ENCODE assay signal across 8 cellular contexts in the genomic region with DNA sequence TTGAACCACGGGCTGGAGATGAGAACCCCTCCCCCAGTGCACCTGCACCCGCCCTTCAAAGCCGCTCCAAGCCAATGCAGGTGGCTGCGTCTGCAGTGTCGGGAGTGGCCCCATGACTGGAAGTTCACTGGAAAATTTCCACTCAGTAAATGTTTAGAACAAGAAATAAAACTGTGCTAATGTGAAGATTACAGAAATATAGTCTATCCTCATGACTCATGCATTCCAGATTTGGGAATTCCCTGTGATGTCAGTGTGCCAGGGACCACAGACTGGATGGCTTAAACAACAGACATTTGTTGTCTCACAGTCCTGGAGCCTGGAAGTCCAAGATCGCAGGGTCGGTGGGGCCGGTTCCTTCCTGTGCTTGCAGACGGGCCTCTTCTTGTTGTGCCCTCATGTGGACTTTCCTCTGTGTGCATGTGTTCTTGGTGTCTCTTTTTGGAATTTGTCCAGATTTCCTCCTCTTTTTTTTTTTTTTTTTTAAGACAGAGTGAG. TPM values are rescaled to one million over a fixed set of nuclear protein-coding genes. Genes with fewer than 3 reads are reported as not detected.
"Had no signal": no experiment of that assay in that cellular context is flagged by ENCODE, and none has a peak within 500 bp of the region (broad histone marks: within the 10 kb centered on the region; RNA-seq: fewer than 3 reads in every experiment).

No MANE protein-coding gene starts in this region.

RNA-seq across cellular contexts. Expression of a gene that starts 6.1 kb away (rescaled TPM):
- total RNA-seq: activated CD8-positive, alpha-beta T cell treated with anti-CD3 and anti-CD28 coated beads, Interleukin-2, amount 10 ng/mL, durations not matched to agents 7 days and 5 days; activated naive CD8-positive, alpha-beta T cell treated with anti-CD3 and anti-CD28 coated beads, Interleukin-2, amount 10 ng/mL, durations not matched to agents 7 days and 5 days; adrenal gland; MCF 10A; PC-9; SK-MEL-5; T-helper 17 cell; WTC11 had no signal
- polyA plus RNA-seq: adrenal gland had no signal
